ENCODE assay signal across 10 cellular contexts in genomic region chr6:167678102-167679101, GRCh38.
DNase-seq lines count a peak whose midpoint lies in the region; ATAC-seq and TF ChIP-seq lines count a peak whose summit lies in the region.
"Had no signal": no experiment of that assay in that cellular context is flagged by ENCODE, and none has a peak within 500 bp of the region (broad histone marks: within the 10 kb centered on the region; RNA-seq: fewer than 3 reads in every experiment).

No MANE protein-coding gene starts in this region.

- no peak for TF ChIP-seq CTCF in neural crest cell (conservative IDR thresholded peaks at IDR 0.05)

- peaks cover 22% of the 10 kb centered on the region for H3K27me3 ChIP-seq in NT2/D1 (ENCODE audit: insufficient read depth, insufficient read length)

- H3K4me3 Mint-ChIP-seq in neural crest cell = peak overlapping the region; percentile 67
- H3K4me3 Mint-ChIP-seq: activated naive CD8-positive, alpha-beta T cell; CD8-positive, alpha-beta T cell had no signal

- H3K9me3 ChIP-seq in NT2/D1 (ENCODE audit: insufficient read depth, low read length) = no peaks in the 10 kb centered on the region

- no peaks in the 10 kb centered on the region for H3K4me1 ChIP-seq in NT2/D1 (ENCODE audit: insufficient read depth, insufficient read length)

- peak in 9 of 14 donors; percentile 21 to 60 (median 38) for DNase-seq in C1 segment of cervical spinal cord (lab: John Stamatoyannopoulos, UW)
- no peak for DNase-seq in NT2/D1 (ENCODE audit: low read depth, low spot score)
- peak; percentile 76 for DNase-seq in cardiac septum (ENCODE audit: low spot score)
- DNase-seq in neural crest cell (ENCODE audit: low read depth, low spot score) = peak; percentile 48
- no peak for DNase-seq in GM19238 (ENCODE audit: insufficient read length, low spot score)
- no peak for DNase-seq in SHP77 (lab: John Stamatoyannopoulos, UW)
- DNase-seq in glomerular visceral epithelial cell (ENCODE audit: extremely low spot score) = no peak
- DNase-seq: CD8-positive, alpha-beta T cell had no signal

- no peak for ATAC-seq in GM18868 (IDR thresholded peaks at IDR 0.05; ENCODE audit: unreplicated experiment)
- ATAC-seq: CD8-positive, alpha-beta T cell had no signal

- H3K9me3 Mint-ChIP-seq in neural crest cell = no peaks in the 10 kb centered on the region
- H3K9me3 Mint-ChIP-seq: CD8-positive, alpha-beta T cell had no signal

- H3K4me3 ChIP-seq in NT2/D1 (ENCODE audit: insufficient read length, low read depth) = peak overlapping the region; percentile 56

- intact Hi-C loops in cardiac septum (cut with DNase I) = loop anchor here (5.0 kb wide), 1 partner anchor 191 kb away; no protein-coding TSS in a partner anchor

- peaks cover 84% of the 10 kb centered on the region for H3K4me1 Mint-ChIP-seq in neural crest cell

- H3K27ac Mint-ChIP-seq in neural crest cell (ENCODE audit: unreplicated experiment) = no peak overlapping the region
- H3K27ac Mint-ChIP-seq: activated naive CD8-positive, alpha-beta T cell; CD8-positive, alpha-beta T cell had no signal

- H3K36me3 Mint-ChIP-seq in neural crest cell (ENCODE audit: low read depth) = no peaks in the 10 kb centered on the region
- H3K36me3 Mint-ChIP-seq: activated naive CD8-positive, alpha-beta T cell; CD8-positive, alpha-beta T cell had no signal

- H3K9ac ChIP-seq in NT2/D1 (ENCODE audit: insufficient read length, low read depth) = peak overlapping the region; percentile 80

- no peaks in the 10 kb centered on the region for H3K36me3 ChIP-seq in NT2/D1 (ENCODE audit: insufficient read depth, insufficient read length, low read length)

- peaks cover 41% of the 10 kb centered on the region for H3K27me3 Mint-ChIP-seq in neural crest cell (ENCODE audit: low read depth)

Comparison
In these comparisons a context has a peak if more than half of its experiments do, and no peak if none do; other contexts are left out.
1. DNase-seq: peak in C1 segment of cervical spinal cord (9 of 14), cardiac septum (single experiment) and neural crest cell (single experiment); none in NT2/D1 (single experiment), GM19238 (single experiment), SHP77 (0 of 2) and glomerular visceral epithelial cell (single experiment).